Comparison of ENCODE assay signal across 1 cellular context in genomic region chr3:130395916-130396315, GRCh38.
TF ChIP-seq lines count a peak whose summit lies in the region.

No MANE protein-coding gene starts in this region.

TF ChIP-seq in SK-N-SH, 30 proteins besides CTCF, POLR2A, EP300 and RAD21 (continued from another document):
- TF ChIP-seq REST (IDR thresholded peaks at IDR 0.05; ENCODE audit: low read depth, low read length) (no peak), NFIC (IDR thresholded peaks at IDR 0.05; ENCODE audit: borderline replicate concordance) (no peak), FOSL2 (IDR thresholded peaks at IDR 0.05; ENCODE audit: borderline replicate concordance, low read depth) (no peak)
